In genomic region chr12:52236386-52237050, GRCh38 we compare ENCODE assay signal across 1 cellular context.
TF ChIP-seq lines count a peak whose summit lies in the region.

No MANE protein-coding gene starts in this region.

TF ChIP-seq in GM23338, 12 proteins besides CTCF, POLR2A, EP300 and RAD21:
- TF ChIP-seq REST (IDR thresholded peaks at IDR 0.05; ENCODE audit: unreplicated experiment) = no peak
